Comparison of ENCODE assay signal across 26 cellular contexts in the genomic region with DNA sequence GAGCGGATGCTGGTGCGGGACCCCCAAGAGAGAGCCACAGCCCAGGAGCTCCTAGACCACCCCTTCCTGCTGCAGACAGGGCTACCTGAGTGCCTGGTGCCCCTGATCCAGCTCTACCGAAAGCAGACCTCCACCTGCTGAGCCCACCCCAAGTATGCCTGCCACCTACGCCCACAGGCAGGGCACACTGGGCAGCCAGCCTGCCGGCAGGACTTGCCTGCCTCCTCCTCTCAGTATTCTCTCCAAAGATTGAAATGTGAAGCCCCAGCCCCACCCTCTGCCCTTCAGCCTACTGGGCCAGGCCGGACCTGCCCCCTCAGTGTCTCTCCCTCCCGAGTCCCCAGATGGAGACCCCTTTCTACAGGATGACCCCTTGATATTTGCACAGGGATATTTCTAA. TPM values are rescaled to one million over a fixed set of nuclear protein-coding genes. Genes with fewer than 3 reads are reported as not detected.
DNase-seq lines count a peak whose midpoint lies in the region; ATAC-seq and TF ChIP-seq lines count a peak whose summit lies in the region.
"Had no signal": no experiment of that assay in that cellular context is flagged by ENCODE, and none has a peak within 500 bp of the region (broad histone marks: within the 10 kb centered on the region; RNA-seq: fewer than 3 reads in every experiment).

No MANE protein-coding gene starts in this region.

- no peak for DNase-seq in activated naive CD4-positive, alpha-beta T cell treated with anti-CD3 and anti-CD28 coated beads, Interleukin-2, amount 10 ng/mL, durations not matched to agents 7 days and 5 days
- DNase-seq in activated naive CD4-positive, alpha-beta T cell treated with anti-CD3 and anti-CD28 coated beads for 36 hours: no peak
- DNase-seq in stimulated activated effector memory CD8-positive, alpha-beta T cell treated with anti-CD3 and anti-CD28 coated beads, Interleukin-12 subunit alpha, Interleukin-12 subunit beta, amount 100 ng/mL, for 72 hours (ENCODE audit: low spot score in 2 of 2): no peak
- DNase-seq in A172 (ENCODE audit: low spot score): no peak
- DNase-seq: ACHN; AML-193; BE2C; Caco-2; CD4-positive, CD25-positive, alpha-beta regulatory T cell; CD8-positive, alpha-beta T cell; DMS153; DMS79; EL; GDM1; H9 had no signal

- H3K4me3 Mint-ChIP-seq in activated naive CD4-positive, alpha-beta T cell treated with anti-CD3 and anti-CD28 coated beads, Interleukin-2, amount 10 ng/mL, durations not matched to agents 7 days and 5 days: no peak overlapping the region
- no peak overlapping the region for H3K4me3 Mint-ChIP-seq in activated naive CD4-positive, alpha-beta T cell treated with anti-CD3 and anti-CD28 coated beads for 36 hours
- no peak overlapping the region for H3K4me3 Mint-ChIP-seq in stimulated activated effector memory CD8-positive, alpha-beta T cell treated with anti-CD3 and anti-CD28 coated beads, Interleukin-12 subunit alpha, Interleukin-12 subunit beta, amount 100 ng/mL, for 72 hours
- H3K4me3 Mint-ChIP-seq: CD8-positive, alpha-beta T cell; GM23338; H9 had no signal

- H3K9me3 ChIP-seq in BLaER1: no peaks in the 10 kb centered on the region
- no peaks in the 10 kb centered on the region for H3K9me3 ChIP-seq in OCI-LY3 (ENCODE audit: insufficient read depth, low read length)
- H3K9me3 ChIP-seq: A549, BE2C, Caco-2 had no signal

- no peak for ATAC-seq in stimulated activated effector memory CD8-positive, alpha-beta T cell treated with anti-CD3 and anti-CD28 coated beads, Interleukin-12 subunit alpha, Interleukin-12 subunit beta, amount 100 ng/mL, for 72 hours
- ATAC-seq in HG03095 (IDR thresholded peaks at IDR 0.05; ENCODE audit: unreplicated experiment) (no peak), GM21825 (IDR thresholded peaks at IDR 0.05; ENCODE audit: unreplicated experiment) (no peak)
- ATAC-seq: A549; CD8-positive, alpha-beta T cell; GM12878; GM23338; HCT116 had no signal

- H3K36me3 Mint-ChIP-seq in activated naive CD4-positive, alpha-beta T cell treated with anti-CD3 and anti-CD28 coated beads, Interleukin-2, amount 10 ng/mL, durations not matched to agents 7 days and 5 days: no peaks in the 10 kb centered on the region
- no peaks in the 10 kb centered on the region for H3K36me3 Mint-ChIP-seq in activated naive CD4-positive, alpha-beta T cell treated with anti-CD3 and anti-CD28 coated beads for 36 hours (ENCODE audit: low read depth)
- H3K36me3 Mint-ChIP-seq in stimulated activated effector memory CD8-positive, alpha-beta T cell treated with anti-CD3 and anti-CD28 coated beads, Interleukin-12 subunit alpha, Interleukin-12 subunit beta, amount 100 ng/mL, for 72 hours: no peaks in the 10 kb centered on the region
- H3K36me3 Mint-ChIP-seq: CD4-positive, CD25-positive, alpha-beta regulatory T cell; CD8-positive, alpha-beta T cell had no signal

- H3K27me3 Mint-ChIP-seq in activated naive CD4-positive, alpha-beta T cell treated with anti-CD3 and anti-CD28 coated beads, Interleukin-2, amount 10 ng/mL, durations not matched to agents 7 days and 5 days: peaks cover 64% of the 10 kb centered on the region
- peaks cover 31% of the 10 kb centered on the region for H3K27me3 Mint-ChIP-seq in activated naive CD4-positive, alpha-beta T cell treated with anti-CD3 and anti-CD28 coated beads for 36 hours (ENCODE audit: low read depth)

- H3K27ac ChIP-seq in BLaER1 (0 out of 2 replicates have a peak overlapping the region, but pooled peaks have one; percentile 12), OCI-LY3 (ENCODE audit: low read length) (no peak overlapping the region)
- H3K27ac ChIP-seq: 22Rv1, A549, C4-2B had no signal

- intact Hi-C loops in activated naive CD4-positive, alpha-beta T cell treated with anti-CD3 and anti-CD28 coated beads for 36 hours (cut with micrococcal nuclease): loop anchor here (2.0 kb wide), 1 partner anchor 171 kb away; no protein-coding TSS in a partner anchor

- peak overlapping the region; percentile 96 for H3K4me2 ChIP-seq in BLaER1
- peak overlapping the region; percentile 41; the same call in 1 of the 2 replicates for H3K4me2 ChIP-seq in OCI-LY3 (ENCODE audit: low read length)
- H3K4me2 ChIP-seq: A549, GM23338 had no signal

- H3K4me1 Mint-ChIP-seq in activated naive CD4-positive, alpha-beta T cell treated with anti-CD3 and anti-CD28 coated beads, Interleukin-2, amount 10 ng/mL, durations not matched to agents 7 days and 5 days: peaks cover 4% of the 10 kb centered on the region
- peaks cover 2% of the 10 kb centered on the region for H3K4me1 Mint-ChIP-seq in activated naive CD4-positive, alpha-beta T cell treated with anti-CD3 and anti-CD28 coated beads for 36 hours (ENCODE audit: low read depth)
- peaks cover 11% of the 10 kb centered on the region for H3K4me1 Mint-ChIP-seq in stimulated activated effector memory CD8-positive, alpha-beta T cell treated with anti-CD3 and anti-CD28 coated beads, Interleukin-12 subunit alpha, Interleukin-12 subunit beta, amount 100 ng/mL, for 72 hours

- peak overlapping the region; percentile 13; the same call in 1 of the 2 replicates for H3K9ac ChIP-seq in BLaER1
- no peak overlapping the region for H3K9ac ChIP-seq in OCI-LY3 (ENCODE audit: low read length)

- H3K4me1 ChIP-seq in BLaER1 (peaks cover 64% of the 10 kb centered on the region), OCI-LY3 (ENCODE audit: low read length) (peaks cover 47% of the 10 kb centered on the region)
- H3K4me1 ChIP-seq: A549, Caco-2 had no signal

- no peaks in the 10 kb centered on the region for H3K9me3 Mint-ChIP-seq in activated naive CD4-positive, alpha-beta T cell treated with anti-CD3 and anti-CD28 coated beads, Interleukin-2, amount 10 ng/mL, durations not matched to agents 7 days and 5 days
- H3K9me3 Mint-ChIP-seq in activated naive CD4-positive, alpha-beta T cell treated with anti-CD3 and anti-CD28 coated beads for 36 hours: no peaks in the 10 kb centered on the region
- H3K9me3 Mint-ChIP-seq in stimulated activated effector memory CD8-positive, alpha-beta T cell treated with anti-CD3 and anti-CD28 coated beads, Interleukin-12 subunit alpha, Interleukin-12 subunit beta, amount 100 ng/mL, for 72 hours: no peaks in the 10 kb centered on the region
- H3K9me3 Mint-ChIP-seq: CD4-positive, CD25-positive, alpha-beta regulatory T cell; CD8-positive, alpha-beta T cell; GM23338; H9 had no signal

- CTCF ChIA-PET in activated naive CD4-positive, alpha-beta T cell treated with anti-CD3 and anti-CD28 coated beads, Interleukin-2, amount 10 ng/mL, durations not matched to agents 7 days and 5 days (lab: Charles Lee): interaction anchor here (1.1 to 10.8 kb wide), 5 partner anchors 33 to 230 kb away, joined by 3 to 401 read pairs (median 172); a partner anchor contains a TSS
- CTCF ChIA-PET in activated naive CD4-positive, alpha-beta T cell treated with anti-CD3 and anti-CD28 coated beads for 36 hours (lab: Charles Lee): interaction anchor here (1.6 to 12.6 kb wide), 9 partner anchors 14 to 237 kb away, joined by 3 to 365 read pairs (median 55); a partner anchor contains a TSS

- no peaks in the 10 kb centered on the region for H3K36me3 ChIP-seq in BLaER1
- H3K36me3 ChIP-seq in OCI-LY3 (replicated peaks; ENCODE audit: low read depth, low read length): no peaks in the 10 kb centered on the region
- H3K36me3 ChIP-seq: BE2C had no signal

- H2AFZ ChIP-seq in OCI-LY3 (ENCODE audit: low read depth, low read length): no peak overlapping the region
- H2AFZ ChIP-seq: GM23338 had no signal

- peak overlapping the region; percentile 28 for H3K27ac Mint-ChIP-seq in activated naive CD4-positive, alpha-beta T cell treated with anti-CD3 and anti-CD28 coated beads, Interleukin-2, amount 10 ng/mL, durations not matched to agents 7 days and 5 days
- no peak overlapping the region for H3K27ac Mint-ChIP-seq in activated naive CD4-positive, alpha-beta T cell treated with anti-CD3 and anti-CD28 coated beads for 36 hours
- H3K27ac Mint-ChIP-seq in stimulated activated effector memory CD8-positive, alpha-beta T cell treated with anti-CD3 and anti-CD28 coated beads, Interleukin-12 subunit alpha, Interleukin-12 subunit beta, amount 100 ng/mL, for 72 hours: peak overlapping the region; percentile 17
- H3K27ac Mint-ChIP-seq: CD4-positive, CD25-positive, alpha-beta regulatory T cell; CD8-positive, alpha-beta T cell; GM23338; H9 had no signal

- H4K20me1 ChIP-seq in BLaER1: peaks cover 8% of the 10 kb centered on the region; the same call in 1 of the 2 replicates
- no peaks in the 10 kb centered on the region for H4K20me1 ChIP-seq in OCI-LY3 (ENCODE audit: insufficient read depth, low read length)

- no peak overlapping the region for H3K4me3 ChIP-seq in BLaER1
- no peak overlapping the region for H3K4me3 ChIP-seq in OCI-LY3 (ENCODE audit: low read length)
- H3K4me3 ChIP-seq: A549, GM12878, GM23338 had no signal

- H3K79me2 ChIP-seq in OCI-LY3 (ENCODE audit: low read length): no peaks in the 10 kb centered on the region

- H3K27me3 ChIP-seq in BLaER1: peaks cover 25% of the 10 kb centered on the region
- peaks cover 17% of the 10 kb centered on the region for H3K27me3 ChIP-seq in OCI-LY3 (ENCODE audit: low read depth, low read length)
- H3K27me3 ChIP-seq: BE2C had no signal

- no peak for TF ChIP-seq CTCF in OCI-LY3 (IDR thresholded peaks at IDR 0.05; ENCODE audit: low read depth, low read length)

RNA-seq across cellular contexts. Expression of a gene that starts 6.9 kb away (rescaled TPM):
- total RNA-seq in activated naive CD4-positive, alpha-beta T cell treated with anti-CD3 and anti-CD28 coated beads for 36 hours: not detected
- not detected in 2 replicates for total RNA-seq in A172 (2014; rRNA removed; shearing (Covaris generic))
- total RNA-seq: CD8-positive, alpha-beta T cell; GM12878 had no signal

RNA-seq across cellular contexts. Expression of a gene that starts 31.8 kb away (rescaled TPM):
- 10 to 100 TPM; 55.0 to 56.7 TPM for total RNA-seq in activated naive CD4-positive, alpha-beta T cell treated with anti-CD3 and anti-CD28 coated beads for 36 hours
- total RNA-seq in A172 (2014; rRNA removed; shearing (Covaris generic)): not detected in 2 replicates

RNA-seq across cellular contexts. Expression of a gene that starts 37.1 kb away (rescaled TPM):
- not detected for total RNA-seq in activated naive CD4-positive, alpha-beta T cell treated with anti-CD3 and anti-CD28 coated beads for 36 hours
- total RNA-seq in A172 (2014; rRNA removed; shearing (Covaris generic)): 0.17 and 0.43 TPM in 2 replicates
- total RNA-seq: CD4-positive, CD25-positive, alpha-beta regulatory T cell; H4 had no signal

RNA-seq across cellular contexts. Expression of a gene that starts 47.5 kb away (rescaled TPM):
- total RNA-seq in activated naive CD4-positive, alpha-beta T cell treated with anti-CD3 and anti-CD28 coated beads for 36 hours: 1 to 10 TPM; 4.9 to 6.5 TPM
- total RNA-seq in A172 (2014; rRNA removed; shearing (Covaris generic)): 12.7 and 14.7 TPM in 2 replicates

Comparison
In these comparisons a context has a peak if more than half of its experiments do, and no peak if none do; other contexts are left out.
1. RNA of a gene that starts 31.8 kb away (total RNA-seq): 55.0 to 56.7 TPM in activated naive CD4-positive, alpha-beta T cell treated with anti-CD3 and anti-CD28 coated beads for 36 hours; not detected in A172; every median in the first group is over 10 times any median in the second.